Comparison of ENCODE assay signal across 31 cellular contexts in the genomic region with DNA sequence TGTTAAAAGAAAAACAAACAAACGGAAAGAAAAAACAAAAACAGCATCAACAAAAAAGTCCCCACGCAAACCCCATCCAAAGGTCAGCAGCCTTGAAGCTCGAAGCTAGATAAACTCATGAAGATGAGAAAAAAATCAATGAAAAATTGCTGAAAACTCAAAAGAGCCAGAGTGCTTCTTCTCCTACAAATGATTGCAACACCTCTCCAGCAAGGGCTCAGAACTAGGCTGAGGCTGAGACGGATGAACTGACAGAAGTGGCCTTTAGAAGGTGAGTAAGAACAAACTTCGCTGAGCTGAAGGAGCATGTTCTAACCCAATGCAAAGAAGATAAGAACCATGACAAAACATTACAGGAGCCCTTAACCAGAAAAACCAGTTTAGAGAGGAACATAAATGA. TPM values are rescaled to one million over a fixed set of nuclear protein-coding genes. Genes with fewer than 3 reads are reported as not detected.
DNase-seq lines count a peak whose midpoint lies in the region; ATAC-seq and TF ChIP-seq lines count a peak whose summit lies in the region.
"Had no signal": no experiment of that assay in that cellular context is flagged by ENCODE, and none has a peak within 500 bp of the region (broad histone marks: within the 10 kb centered on the region; RNA-seq: fewer than 3 reads in every experiment).

No MANE protein-coding gene starts in this region.

- H3K27me3 Mint-ChIP-seq in Caco-2 (ENCODE audit: insufficient read depth, unreplicated experiment) = no peaks in the 10 kb centered on the region
- peaks cover 0 to 2% of the 10 kb centered on the region in 2 donors for H3K27me3 Mint-ChIP-seq in T-cell

- H3K9ac ChIP-seq in parathyroid adenoma = no peak overlapping the region
- H3K9ac ChIP-seq: GM23248 had no signal

- H3K36me3 ChIP-seq in Caco-2 (ENCODE audit: control insufficient read depth, insufficient read depth, low read length) (no peaks in the 10 kb centered on the region), PC-9 (ENCODE audit: low read depth) (no peaks in the 10 kb centered on the region), parathyroid adenoma (ENCODE audit: control insufficient read depth, insufficient read depth, low read length) (no peaks in the 10 kb centered on the region), sigmoid colon (no peaks in the 10 kb centered on the region)
- H3K36me3 ChIP-seq: BE2C, upper lobe of left lung had no signal

- BruUV-seq in Caco-2 (replicated peaks; lab: Mats Ljungman, UMichigan) (no TSS peak), PC-9 (replicated peaks; lab: Mats Ljungman, UMichigan) (no TSS peak)

- H3K27ac ChIP-seq in PC-9 (peak overlapping the region; percentile 49), parathyroid adenoma (peak overlapping the region; percentile 69), sigmoid colon (no peak overlapping the region)
- H3K27ac ChIP-seq: GM23248, skin epidermis, upper lobe of left lung had no signal

- H3K9me3 ChIP-seq in Caco-2 = no peaks in the 10 kb centered on the region
- H3K9me3 ChIP-seq in PC-9 (ENCODE audit: insufficient read depth, low read depth) = peaks cover 37% of the 10 kb centered on the region
- no peaks in the 10 kb centered on the region for H3K9me3 ChIP-seq in parathyroid adenoma (ENCODE audit: control insufficient read depth, low read length)
- H3K9me3 ChIP-seq in sigmoid colon = peaks cover 0 to 3% (median 0%) of the 10 kb centered on the region in 4 donors
- H3K9me3 ChIP-seq: BE2C, upper lobe of left lung had no signal

- H3K4me1 Mint-ChIP-seq in Caco-2 (ENCODE audit: low read depth, unreplicated experiment) (peaks cover 15% of the 10 kb centered on the region), T-cell (peaks cover 0 to 2% (median 0%) of the 10 kb centered on the region in 3 donors)
- H3K4me1 Mint-ChIP-seq: activated CD8-positive, alpha-beta memory T cell treated with anti-CD3 and anti-CD28 coated beads, Interleukin-2, amount 10 ng/mL, durations not matched to agents 7 days and 5 days had no signal

- H3K4me3 ChIP-seq in Caco-2 (ENCODE audit: low read depth, low read length) (no peak overlapping the region), PC-9 (peak overlapping the region; percentile 26; the same call in 1 of the 2 replicates), parathyroid adenoma (ENCODE audit: low read depth, low read length) (peak overlapping the region; percentile 23), sigmoid colon (no peak overlapping the region)
- H3K4me3 ChIP-seq: GM23248, skin epidermis, upper lobe of left lung had no signal

- POLR2A ChIA-PET in Caco-2 (lab: Charles Lee) (interaction anchor here (0.6 to 1.9 kb wide), 5 partner anchors 9 to 36 kb away, joined by 3 to 25 read pairs (median 5); partner anchors contain the start of gene FTH1), PC-9 (lab: Charles Lee; ENCODE audit: unreplicated experiment) (interaction anchor here (0.6 to 0.7 kb wide), 4 partner anchors 13 to 286 kb away, joined by 3 to 13 read pairs (median 4); no protein-coding TSS in a partner anchor), T-cell (lab: Charles Lee) (no interaction called here)

- intact Hi-C loops in Caco-2 (cut with micrococcal nuclease; ENCODE audit: unreplicated experiment) (loop anchor here (1.0 to 5.0 kb wide), 4 partner anchors 13 to 68 kb away; no protein-coding TSS in a partner anchor), PC-9 (cut with micrococcal nuclease; ENCODE audit: unreplicated experiment) (loop anchor here (1.0 kb wide), 1 partner anchor 14 kb away; no protein-coding TSS in a partner anchor), sigmoid colon (cut with DNase I) (no loop called here)

- H3F3A ChIP-seq in PC-9 (ENCODE audit: insufficient read depth, low read depth) = peaks cover 32% of the 10 kb centered on the region

- peaks cover 37% of the 10 kb centered on the region for H3K9me3 Mint-ChIP-seq in Caco-2 (ENCODE audit: unreplicated experiment)
- H3K9me3 Mint-ChIP-seq in T-cell = peaks cover 11 to 39% (median 22%) of the 10 kb centered on the region in 3 donors

- H3K36me3 Mint-ChIP-seq in Caco-2 (ENCODE audit: insufficient read depth, unreplicated experiment) (peaks cover 17% of the 10 kb centered on the region), T-cell (peaks cover 25% of the 10 kb centered on the region)

- peak; percentile 84 to 87 for DNase-seq in Caco-2
- peak in 1 of 2 experiments; percentile 95 for DNase-seq in PC-9
- DNase-seq in islet precursor cell = peak; percentile 67
- DNase-seq in sigmoid colon = no peak
- no peak for DNase-seq in T-cell
- DNase-seq in cerebellar nuclear complex (lab: John Stamatoyannopoulos, UW) = no peak
- DNase-seq: ACHN; activated B cell treated with CpG ODN at 0.5 μM for 24 hours; activated CD8-positive, alpha-beta memory T cell treated with anti-CD3 and anti-CD28 coated beads, Interleukin-2, amount 10 ng/mL, durations not matched to agents 7 days and 5 days; activated naive CD4-positive, alpha-beta T cell treated with Interleukin-2 at 50 U/mL for 16 hours; BE2C; DMS79 treated with DMSO at 0.1 percent for 48 hours; effector CD8-positive, alpha-beta T cell; foreskin fibroblast; GM23248; head of caudate nucleus; kidney glomerular epithelial cell; NCI-H1105; NCI-H2029; NCI-H526; NK-92 treated with Interleukin-12 subunit alpha and Interleukin-12 subunit beta, amount 100 ng/mL, for 24 hours; SHP77; stimulated activated CD4-positive, alpha-beta T cell treated with anti-CD3 and anti-CD28 coated beads, Interleukin-1b, Interleukin-23, amount 100 ng/mL, for 48 hours; SW 1271; T1000 had no signal

- peak overlapping the region; percentile 85 for H3K27ac Mint-ChIP-seq in Caco-2 (ENCODE audit: unreplicated experiment)
- no peak overlapping the region for H3K27ac Mint-ChIP-seq in T-cell
- H3K27ac Mint-ChIP-seq: activated B cell treated with CpG ODN at 0.5 μM for 24 hours; activated CD8-positive, alpha-beta memory T cell treated with anti-CD3 and anti-CD28 coated beads, Interleukin-2, amount 10 ng/mL, durations not matched to agents 7 days and 5 days had no signal

- peaks cover 22% of the 10 kb centered on the region for H3K4me1 ChIP-seq in Caco-2
- peaks cover 31% of the 10 kb centered on the region for H3K4me1 ChIP-seq in PC-9 (replicated peaks; ENCODE audit: insufficient read depth)
- peaks cover 3% of the 10 kb centered on the region for H3K4me1 ChIP-seq in parathyroid adenoma
- no peaks in the 10 kb centered on the region for H3K4me1 ChIP-seq in sigmoid colon
- H3K4me1 ChIP-seq: BE2C had no signal

- no peaks in the 10 kb centered on the region for H3K27me3 ChIP-seq in Caco-2 (replicated peaks; ENCODE audit: control insufficient read depth, insufficient read depth, low read length)
- H3K27me3 ChIP-seq in PC-9 (ENCODE audit: insufficient read depth, low read depth) = no peaks in the 10 kb centered on the region
- H3K27me3 ChIP-seq in parathyroid adenoma (ENCODE audit: control insufficient read depth, insufficient read depth, low read length) = no peaks in the 10 kb centered on the region
- no peaks in the 10 kb centered on the region for H3K27me3 ChIP-seq in sigmoid colon
- H3K27me3 ChIP-seq: BE2C, upper lobe of left lung had no signal

- H3K9me2 ChIP-seq in PC-9 (ENCODE audit: insufficient read depth) = no peaks in the 10 kb centered on the region

- CTCF ChIA-PET in Caco-2 (lab: Charles Lee) = interaction anchor here (0.6 to 1.3 kb wide), 7 partner anchors 13 to 96 kb away, joined by 3 to 5 read pairs (median 4); no protein-coding TSS in a partner anchor
- CTCF ChIA-PET in PC-9 (lab: Charles Lee) = interaction anchor here (0.5 to 1.0 kb wide), 3 partner anchors 27 to 355 kb away, joined by 3 to 6 read pairs (median 4); no protein-coding TSS in a partner anchor
- CTCF ChIA-PET in T-cell (lab: Charles Lee) = no interaction called here

- H2AFZ ChIP-seq in PC-9 (no peak overlapping the region), parathyroid adenoma (no peak overlapping the region)
- H2AFZ ChIP-seq: GM23248 had no signal

- H4K20me1 ChIP-seq in PC-9 (ENCODE audit: insufficient read depth) = no peaks in the 10 kb centered on the region

- TF ChIP-seq EP300 in sigmoid colon (IDR thresholded peaks at IDR 0.05) = no peak

- no peak for TF ChIP-seq POLR2A in sigmoid colon (IDR thresholded peaks at IDR 0.05)

- no peak for TF ChIP-seq CTCF in Caco-2 (IDR thresholded peaks at IDR 0.05; ENCODE audit: insufficient read depth in 1 of 2, low read depth in 1 of 2, low read length in 1 of 2, severe bottlenecking in 1 of 2, unreplicated experiment in 1 of 2)
- no peak for TF ChIP-seq CTCF in PC-9 (conservative IDR thresholded peaks at IDR 0.05)
- no peak for TF ChIP-seq CTCF in parathyroid adenoma (IDR thresholded peaks at IDR 0.05)
- no peak for TF ChIP-seq CTCF in sigmoid colon (IDR thresholded peaks at IDR 0.05)

- ATAC-seq in T-cell (replicated peaks in 1 of 4) (no peak), GM19397 (IDR thresholded peaks at IDR 0.05; ENCODE audit: unreplicated experiment) (no peak)
- ATAC-seq: activated CD8-positive, alpha-beta memory T cell treated with anti-CD3 and anti-CD28 coated beads, Interleukin-2, amount 10 ng/mL, durations not matched to agents 7 days and 5 days; Panc1 had no signal

- 25 to 73% methylated on average over 5 of the region's 5 CpGs for WGBS in sigmoid colon, 2 donors

- H3K4me2 ChIP-seq in PC-9 (peak overlapping the region; percentile 32; the same call in 1 of the 2 replicates), parathyroid adenoma (ENCODE audit: low read length) (peak overlapping the region; percentile 28)

- H3K4me3 Mint-ChIP-seq in Caco-2 (ENCODE audit: unreplicated experiment) (peak overlapping the region; percentile 52), T-cell (no peak overlapping the region)
- H3K4me3 Mint-ChIP-seq: activated B cell treated with CpG ODN at 0.5 μM for 24 hours; activated CD8-positive, alpha-beta memory T cell treated with anti-CD3 and anti-CD28 coated beads, Interleukin-2, amount 10 ng/mL, durations not matched to agents 7 days and 5 days; brain had no signal

- H3K79me2 ChIP-seq in PC-9 (ENCODE audit: low read depth) = no peaks in the 10 kb centered on the region
- no peaks in the 10 kb centered on the region for H3K79me2 ChIP-seq in parathyroid adenoma

RNA-seq across cellular contexts. Expression of gene FTH1, which starts 18.4 kb away (rescaled TPM):
- total RNA-seq in Caco-2 (2022) (1,282 and 1,565 TPM in 2 replicates), PC-9 (2021) (6,804 and 8,986 TPM in 2 replicates), sigmoid colon (1,000 to 10,000 TPM; 1,709 to 2,375 (median 1,954) TPM), T-cell (1,000 to 10,000 TPM in 2 of 5 donors, 100 to 1,000 TPM in 3; 575 to 1,574 (median 654) TPM)
- over 10,000 TPM in 2 of 3 donors, 1,000 to 10,000 TPM in 1; 6,007 to 20,022 (median 13,142) TPM for polyA plus RNA-seq in sigmoid colon

RNA-seq across cellular contexts. Expression of gene BEST1, which starts 35.7 kb away (rescaled TPM):
- total RNA-seq in Caco-2 (2022) (4.7 and 6.7 TPM in 2 replicates), PC-9 (2021) (0.81 and 1.2 TPM in 2 replicates), sigmoid colon (1 to 10 TPM in 3 of 4 donors, under 1 TPM in 1; 0.83 to 5.3 (median 3.3) TPM), T-cell (under 1 TPM in 3 of 5 donors, not detected in 2; 0.07 to 0.23 (median 0.13) TPM)
- 1 to 10 TPM; 3.2 to 9.6 (median 7.6) TPM for polyA plus RNA-seq in sigmoid colon
- total RNA-seq: activated CD8-positive, alpha-beta memory T cell treated with anti-CD3 and anti-CD28 coated beads, Interleukin-2, amount 10 ng/mL, durations not matched to agents 7 days and 5 days had no signal

Comparison
In these comparisons a context has a peak if more than half of its experiments do, and no peak if none do; other contexts are left out.
1. DNase-seq: peak in Caco-2 (2 of 2) and islet precursor cell (single experiment); none in sigmoid colon (single experiment), T-cell (0 of 34) and cerebellar nuclear complex (0 of 2).
2. H3K4me3 ChIP-seq: peak in PC-9 (single experiment) and parathyroid adenoma (single experiment); none in Caco-2 (single experiment) and sigmoid colon (0 of 4).
3. H3K27ac ChIP-seq: peak in PC-9 (single experiment) and parathyroid adenoma (single experiment); none in sigmoid colon (0 of 4).
4. CTCF ChIA-PET loops: an anchor here in Caco-2 (0.6 to 1.3 kb wide) and PC-9 (0.5 to 1.0 kb wide); none called in T-cell.
5. POLR2A ChIA-PET loops: an anchor here in Caco-2 (0.6 to 1.9 kb wide) and PC-9 (0.6 to 0.7 kb wide); none called in T-cell.